Comparison of ENCODE assay signal across 40 cellular contexts in genomic region chr13:110748271-110748670, GRCh38.
"Had no signal": no experiment of that assay in that cellular context is flagged by ENCODE, and none has a peak within 500 bp of the region (broad histone marks: within the 10 kb centered on the region; RNA-seq: fewer than 3 reads in every experiment).

No MANE protein-coding gene starts in this region.

- H3K36me3 Mint-ChIP-seq: activated naive CD8-positive, alpha-beta T cell treated with anti-CD3 and anti-CD28 coated beads, Interleukin-2, amount 10 ng/mL, durations not matched to agents 7 days and 5 days had no signal

- H3K9me3 ChIP-seq: adrenal gland, ascending aorta, body of pancreas had no signal

- DNase-seq: activated effector memory CD4-positive, alpha-beta T cell treated with anti-CD3 and anti-CD28 coated beads, Interleukin-2, amount 50 U/mL, for 16 hours; activated effector memory CD4-positive, alpha-beta T cell treated with Interleukin-2 at 50 U/mL for 16 hours; activated gamma-delta T cell; activated gamma-delta T cell treated with Interleukin-2 at 50 U/mL for 16 hours; activated naive CD4-positive, alpha-beta T cell; activated naive CD4-positive, alpha-beta T cell treated with anti-CD3 and anti-CD28 coated beads for 36 hours; activated naive CD4-positive, alpha-beta T cell treated with anti-CD3 and anti-CD28 coated beads, Interleukin-2, amount 10 ng/mL, durations not matched to agents 7 days and 5 days; activated naive CD4-positive, alpha-beta T cell treated with anti-CD3 and anti-CD28 coated beads, Interleukin-2, amount 50 U/mL, for 16 hours; activated naive CD4-positive, alpha-beta T cell treated with Interleukin-2 at 50 U/mL for 16 hours; activated naive CD8-positive, alpha-beta T cell treated with anti-CD3 and anti-CD28 coated beads for 36 hours; activated naive CD8-positive, alpha-beta T cell treated with anti-CD3 and anti-CD28 coated beads, Interleukin-2, amount 10 ng/mL, durations not matched to agents 7 days and 5 days; activated naive CD8-positive, alpha-beta T cell treated with anti-CD3 and anti-CD28 coated beads, Interleukin-2, amount 50 U/mL, for 24 hours; activated T-cell treated with anti-CD3 and anti-CD28 coated beads, Interleukin-2, amount 50 U/mL, for 1 hour; activated T-cell treated with anti-CD3 and anti-CD28 coated beads, Interleukin-2, amount 50 U/mL, for 24 hours; activated T-cell treated with anti-CD3 and anti-CD28 coated beads, Interleukin-2, amount 50 U/mL, for 4 hours; activated T-cell treated with anti-CD3 and anti-CD28 coated beads, Interleukin-2, amount 50 U/mL, for 48 hours; activated T-cell treated with anti-CD3 and anti-CD28 coated beads, Interleukin-2, amount 50 U/mL, for 72 hours; adrenal gland; amniotic stem cell; amygdala; anterior cingulate cortex; aorta; body of pancreas; brain microvascular endothelial cell; caudate nucleus; central memory CD4-positive, alpha-beta T cell; cerebellar nuclear complex had no signal

- H3K27ac ChIP-seq: adrenal gland, ascending aorta, body of pancreas, brain microvascular endothelial cell, breast epithelium, cardiac muscle cell had no signal

- H3K4me1 Mint-ChIP-seq: activated naive CD4-positive, alpha-beta T cell treated with anti-CD3 and anti-CD28 coated beads, Interleukin-2, amount 10 ng/mL, durations not matched to agents 7 days and 5 days; activated naive CD4-positive, alpha-beta T cell treated with anti-CD3 and anti-CD28 coated beads, Interleukin-2, amount 50 U/mL, for 24 hours; activated naive CD8-positive, alpha-beta T cell treated with anti-CD3 and anti-CD28 coated beads for 36 hours; activated naive CD8-positive, alpha-beta T cell treated with anti-CD3 and anti-CD28 coated beads, Interleukin-2, amount 10 ng/mL, durations not matched to agents 7 days and 5 days; activated naive CD8-positive, alpha-beta T cell treated with anti-CD3 and anti-CD28 coated beads, Interleukin-2, amount 50 U/mL, for 24 hours; activated T-helper 17 cell treated with anti-CD3 and anti-CD28 coated beads, Interleukin-2, amount 50 U/mL, for 72 hours; brain; central memory CD8-positive, alpha-beta T cell had no signal

- H3K4me3 ChIP-seq: adrenal gland, ascending aorta, body of pancreas, breast epithelium, cardiac muscle cell had no signal

- ATAC-seq: activated naive CD4-positive, alpha-beta T cell treated with anti-CD3 and anti-CD28 coated beads, Interleukin-2, amount 50 U/mL, for 72 hours; activated naive CD8-positive, alpha-beta T cell treated with anti-CD3 and anti-CD28 coated beads, Interleukin-2, amount 50 U/mL, for 24 hours; activated T-cell treated with anti-CD3 and anti-CD28 coated beads, Interleukin-2, amount 50 U/mL, for 4 hours; activated T-cell treated with anti-CD3 and anti-CD28 coated beads, Interleukin-2, amount 50 U/mL, for 72 hours; activated T-helper 17 cell treated with anti-CD3 and anti-CD28 coated beads, Interleukin-2, amount 50 U/mL, for 72 hours; body of pancreas had no signal

- H3K9me3 Mint-ChIP-seq: activated naive CD4-positive, alpha-beta T cell treated with anti-CD3 and anti-CD28 coated beads, Interleukin-2, amount 50 U/mL, for 24 hours had no signal

- H3K27me3 Mint-ChIP-seq: activated naive CD4-positive, alpha-beta T cell treated with anti-CD3 and anti-CD28 coated beads, Interleukin-2, amount 50 U/mL, for 24 hours; activated naive CD8-positive, alpha-beta T cell; activated naive CD8-positive, alpha-beta T cell treated with anti-CD3 and anti-CD28 coated beads for 36 hours; activated naive CD8-positive, alpha-beta T cell treated with anti-CD3 and anti-CD28 coated beads, Interleukin-2, amount 50 U/mL, for 24 hours; activated T-cell treated with anti-CD3 and anti-CD28 coated beads, Interleukin-2, amount 50 U/mL, for 24 hours; activated T-helper 17 cell treated with anti-CD3 and anti-CD28 coated beads, Interleukin-2, amount 50 U/mL, for 72 hours; central memory CD8-positive, alpha-beta T cell had no signal

- FAIRE-seq: astrocyte, bronchial epithelial cell had no signal

- H3K27ac Mint-ChIP-seq: activated naive CD4-positive, alpha-beta T cell treated with anti-CD3 and anti-CD28 coated beads for 36 hours; activated naive CD4-positive, alpha-beta T cell treated with anti-CD3 and anti-CD28 coated beads, Interleukin-2, amount 10 ng/mL, durations not matched to agents 7 days and 5 days; activated naive CD4-positive, alpha-beta T cell treated with anti-CD3 and anti-CD28 coated beads, Interleukin-2, amount 50 U/mL, for 24 hours; activated naive CD4-positive, alpha-beta T cell treated with anti-CD3 and anti-CD28 coated beads, Interleukin-2, amount 50 U/mL, for 72 hours; activated naive CD8-positive, alpha-beta T cell; activated naive CD8-positive, alpha-beta T cell treated with anti-CD3 and anti-CD28 coated beads for 36 hours; activated naive CD8-positive, alpha-beta T cell treated with anti-CD3 and anti-CD28 coated beads, Interleukin-2, amount 10 ng/mL, durations not matched to agents 7 days and 5 days; activated naive CD8-positive, alpha-beta T cell treated with anti-CD3 and anti-CD28 coated beads, Interleukin-2, amount 50 U/mL, for 24 hours; activated T-cell treated with anti-CD3 and anti-CD28 coated beads, Interleukin-2, amount 50 U/mL, for 24 hours; activated T-cell treated with anti-CD3 and anti-CD28 coated beads, Interleukin-2, amount 50 U/mL, for 72 hours; activated T-helper 1 cell treated with anti-CD3 and anti-CD28 coated beads, Interleukin-12 subunit alpha, Interleukin-12 subunit beta, Interleukin-2, Interleukin-4 antibody, amounts not matched to agents 30 ng/mL and 10 ng/mL and 1 ng/mL, durations not matched to agents 14 hours and 24 hours and 36 hours; activated T-helper 17 cell treated with anti-CD3 and anti-CD28 coated beads, Interleukin-2, amount 50 U/mL, for 72 hours; activated T-helper 2 cell treated with anti-CD3 and anti-CD28 coated beads, Interferon-gamma antibody, Interleukin-2, Interleukin-4, amounts not matched to agents 10 μg/mL and 5 μg/mL and 100 μg/mL, durations not matched to agents 14 hours and 24 hours and 36 hours; brain had no signal

- H3K4me1 ChIP-seq: adrenal gland, ascending aorta, breast epithelium had no signal

- H3K4me3 Mint-ChIP-seq: activated naive CD4-positive, alpha-beta T cell treated with anti-CD3 and anti-CD28 coated beads for 36 hours; activated naive CD4-positive, alpha-beta T cell treated with anti-CD3 and anti-CD28 coated beads, Interleukin-2, amount 10 ng/mL, durations not matched to agents 7 days and 5 days; activated naive CD4-positive, alpha-beta T cell treated with anti-CD3 and anti-CD28 coated beads, Interleukin-2, amount 50 U/mL, for 24 hours; activated naive CD8-positive, alpha-beta T cell; activated naive CD8-positive, alpha-beta T cell treated with anti-CD3 and anti-CD28 coated beads for 36 hours; activated naive CD8-positive, alpha-beta T cell treated with anti-CD3 and anti-CD28 coated beads, Interleukin-2, amount 10 ng/mL, durations not matched to agents 7 days and 5 days; activated naive CD8-positive, alpha-beta T cell treated with anti-CD3 and anti-CD28 coated beads, Interleukin-2, amount 50 U/mL, for 24 hours; activated T-cell treated with anti-CD3 and anti-CD28 coated beads, Interleukin-2, amount 50 U/mL, for 24 hours; activated T-cell treated with anti-CD3 and anti-CD28 coated beads, Interleukin-2, amount 50 U/mL, for 4 hours; activated T-cell treated with anti-CD3 and anti-CD28 coated beads, Interleukin-2, amount 50 U/mL, for 72 hours; activated T-helper 1 cell treated with anti-CD3 and anti-CD28 coated beads, Interleukin-12 subunit alpha, Interleukin-12 subunit beta, Interleukin-2, Interleukin-4 antibody, amounts not matched to agents 30 ng/mL and 10 ng/mL and 1 ng/mL, durations not matched to agents 14 hours and 24 hours and 36 hours; activated T-helper 17 cell treated with anti-CD3 and anti-CD28 coated beads, Interleukin-2, amount 50 U/mL, for 72 hours; brain; central memory CD8-positive, alpha-beta T cell had no signal

- H3K27me3 ChIP-seq: adrenal gland, ascending aorta, body of pancreas, brain microvascular endothelial cell, breast epithelium, cardiac muscle cell had no signal

- H3K36me3 ChIP-seq: adrenal gland, ascending aorta, brain microvascular endothelial cell, breast epithelium, cardiac muscle cell had no signal
